In genomic region chr15:45635191-45635638, GRCh38 we compare ENCODE assay signal across 8 cellular contexts. TPM values are rescaled to one million over a fixed set of nuclear protein-coding genes. Genes with fewer than 3 reads are reported as not detected.
A peak's percentile ranks its signal among the peaks of the same experiment; 100 is the strongest.
DNase-seq lines count a peak whose midpoint lies in the region; ATAC-seq and TF ChIP-seq lines count a peak whose summit lies in the region.

No MANE protein-coding gene starts in this region.

- ATAC-seq in GM21381 (IDR thresholded peaks at IDR 0.05; ENCODE audit: unreplicated experiment) (peak; percentile 49), memory B cell (ENCODE audit: low read depth) (peak; percentile 65)

- peaks cover 15% of the 10 kb centered on the region for H3K4me1 Mint-ChIP-seq in Caco-2 (ENCODE audit: low read depth, unreplicated experiment)
- H3K4me1 Mint-ChIP-seq in memory B cell: peaks cover 40% of the 10 kb centered on the region

- H3K27me3 ChIP-seq in Caco-2 (replicated peaks; ENCODE audit: control insufficient read depth, insufficient read depth, low read length) (no peaks in the 10 kb centered on the region), HUES6 (ENCODE audit: control insufficient read depth, insufficient read depth, low read length) (peaks cover 68% of the 10 kb centered on the region), WERI-Rb-1 (ENCODE audit: insufficient read depth, low read depth, severe bottlenecking) (no peaks in the 10 kb centered on the region)

- CTCF ChIA-PET in Caco-2 (lab: Charles Lee): interaction anchor here (1.0 kb wide), 1 partner anchor 10 kb away, joined by 4 read pairs; no protein-coding TSS in a partner anchor

- no peaks in the 10 kb centered on the region for H3K36me3 ChIP-seq in Caco-2 (ENCODE audit: control insufficient read depth, insufficient read depth, low read length)
- H3K36me3 ChIP-seq in HUES6 (ENCODE audit: control insufficient read depth, insufficient read depth, low read length): no peaks in the 10 kb centered on the region
- H3K36me3 ChIP-seq in WERI-Rb-1: no peaks in the 10 kb centered on the region

- H3K27ac Mint-ChIP-seq in Caco-2 (ENCODE audit: unreplicated experiment): peak overlapping the region; percentile 72
- peak overlapping the region; percentile 87 for H3K27ac Mint-ChIP-seq in memory B cell

- H3K9me3 ChIP-seq in Caco-2: no peaks in the 10 kb centered on the region
- no peaks in the 10 kb centered on the region for H3K9me3 ChIP-seq in HUES6 (ENCODE audit: control insufficient read depth, insufficient read depth, low read depth, low read length)
- no peaks in the 10 kb centered on the region for H3K9me3 ChIP-seq in WERI-Rb-1 (ENCODE audit: severe bottlenecking)

- BruUV-seq in Caco-2 (replicated peaks; lab: Mats Ljungman, UMichigan): TSS peak; percentile 25

- H3K27me3 Mint-ChIP-seq in Caco-2 (ENCODE audit: insufficient read depth, unreplicated experiment) (no peaks in the 10 kb centered on the region), memory B cell (no peaks in the 10 kb centered on the region)

- TF ChIP-seq CTCF in Caco-2 (IDR thresholded peaks at IDR 0.05; ENCODE audit: insufficient read depth in 1 of 2, low read depth in 1 of 2, low read length in 1 of 2, severe bottlenecking in 1 of 2, unreplicated experiment in 1 of 2): peak; percentile 49 to 67
- TF ChIP-seq CTCF in WERI-Rb-1 (IDR thresholded peaks at IDR 0.05; ENCODE audit: low read depth, low read length): no peak

- H3K4me3 Mint-ChIP-seq in Caco-2 (ENCODE audit: unreplicated experiment): peak overlapping the region; percentile 91
- peak overlapping the region; percentile 95 for H3K4me3 Mint-ChIP-seq in memory B cell

- POLR2A ChIA-PET in Caco-2 (lab: Charles Lee): no interaction called here

- H3K36me3 Mint-ChIP-seq in Caco-2 (ENCODE audit: insufficient read depth, unreplicated experiment): no peaks in the 10 kb centered on the region
- peaks cover 12% of the 10 kb centered on the region for H3K36me3 Mint-ChIP-seq in memory B cell

- intact Hi-C loops in Caco-2 (cut with micrococcal nuclease; ENCODE audit: unreplicated experiment): no loop called here

- H3K9me3 Mint-ChIP-seq in Caco-2 (ENCODE audit: unreplicated experiment) (no peaks in the 10 kb centered on the region), memory B cell (no peaks in the 10 kb centered on the region)

- DNase-seq in Caco-2: peak; percentile 56 to 68
- peak; percentile 25 to 45 for DNase-seq in activated CD4-positive, alpha-beta T cell treated with anti-CD3 and anti-CD28 coated beads for 24 hours (ENCODE audit: low read depth in 2 of 2)
- DNase-seq in dermis blood vessel endothelial cell: peak; percentile 73
- peak in 1 of 2 donors; percentile 49 for DNase-seq in memory B cell (ENCODE audit: low spot score in 2 of 2)
- peak; percentile 32 for DNase-seq in stimulated activated CD8-positive, alpha-beta memory T cell treated with anti-CD3 and anti-CD28 coated beads, Interleukin-15, amount 100 ng/mL, for 1 hour (ENCODE audit: low read depth)
- DNase-seq in WERI-Rb-1: no peak

- H3K27ac ChIP-seq in HUES6 (ENCODE audit: low read depth, low read length): no peak overlapping the region
- H3K27ac ChIP-seq in WERI-Rb-1: no peak overlapping the region

- H3K4me1 ChIP-seq in Caco-2 (peaks cover 11% of the 10 kb centered on the region), HUES6 (ENCODE audit: control insufficient read depth, insufficient read depth, low read length) (peaks cover 4% of the 10 kb centered on the region; the same call in 1 of the 2 replicates)

- peak overlapping the region; percentile 76 for H3K4me3 ChIP-seq in Caco-2 (ENCODE audit: low read depth, low read length)
- H3K4me3 ChIP-seq in HUES6 (ENCODE audit: low read depth, low read length): peak overlapping the region; percentile 77
- H3K4me3 ChIP-seq in WERI-Rb-1 (ENCODE audit: low read depth, low read length): no peak overlapping the region

- no peak overlapping the region for H3K9ac ChIP-seq in HUES6 (ENCODE audit: low read length)

RNA-seq across cellular contexts. Expression of gene SQOR, which starts 0.4 kb away (rescaled TPM):
- 5.0 and 7.5 TPM in 2 replicates for total RNA-seq in Caco-2 (2022)
- 128 and 161 TPM in 2 replicates for total RNA-seq in dermis blood vessel endothelial cell

RNA-seq across cellular contexts. Expression of gene BLOC1S6, which starts 48.0 kb away (rescaled TPM):
- total RNA-seq in Caco-2 (2022) (37.0 and 40.3 TPM in 2 replicates), dermis blood vessel endothelial cell (63.8 and 79.3 TPM in 2 replicates)

Comparison
In these comparisons a context has a peak if more than half of its experiments do, and no peak if none do; other contexts are left out.
1. RNA of gene SQOR, which starts 0.4 kb away (total RNA-seq): 128 to 161 TPM in dermis blood vessel endothelial cell; 5.0 to 7.5 TPM in Caco-2; every median in the first group is over 10 times any median in the second.